ENCODE assay signal across 8 cellular contexts in genomic region chr3:127831723-127832172, GRCh38. TPM values are rescaled to one million over a fixed set of nuclear protein-coding genes. Genes with fewer than 3 reads are reported as not detected.
DNase-seq lines count a peak whose midpoint lies in the region; ATAC-seq and TF ChIP-seq lines count a peak whose summit lies in the region.

No MANE protein-coding gene starts in this region.

- H3K27ac ChIP-seq in Peyer's patch: no peak overlapping the region
- no peak overlapping the region for H3K27ac ChIP-seq in esophagus squamous epithelium
- H3K27ac ChIP-seq in CD4-positive, alpha-beta T cell (ENCODE audit: low read depth, low read length): no peak overlapping the region

- DNase-seq in AG08395 (ENCODE audit: low spot score) (peak; percentile 58), Peyer's patch (peak; percentile 26 to 73 (median 70)), esophagus squamous epithelium (lab: John Stamatoyannopoulos, UW) (no peak), osteocyte (ENCODE audit: extremely low spot score, unreplicated experiment) (no peak), mucosa of gallbladder (ENCODE audit: low spot score) (no peak), SK-N-DZ (ENCODE audit: low spot score) (no peak)
- DNase-seq in CD4-positive, alpha-beta T cell: no peak

- peaks cover 11% of the 10 kb centered on the region for H3K36me3 Mint-ChIP-seq in osteocyte (ENCODE audit: unreplicated experiment)
- peaks cover 18% of the 10 kb centered on the region for H3K36me3 Mint-ChIP-seq in CD4-positive, alpha-beta T cell (ENCODE audit: low read depth)

- peaks cover 36% of the 10 kb centered on the region for H3K9me3 Mint-ChIP-seq in osteocyte (ENCODE audit: unreplicated experiment)
- H3K9me3 Mint-ChIP-seq in CD4-positive, alpha-beta T cell: peaks cover 11% of the 10 kb centered on the region

- intact Hi-C loops in esophagus squamous epithelium (cut with DNase I): no loop called here
- intact Hi-C loops in CD4-positive, alpha-beta T cell (cut with DNase I, micrococcal nuclease): loop anchor here in 1 of 2 experiments (5.0 kb wide), 1 partner anchor 179 kb away; no protein-coding TSS in a partner anchor

- H3K36me3 ChIP-seq in Peyer's patch (no peaks in the 10 kb centered on the region), esophagus squamous epithelium (no peaks in the 10 kb centered on the region)

- H3K4me1 ChIP-seq in Peyer's patch (peaks cover 0 to 5% (median 0%) of the 10 kb centered on the region in 4 donors), esophagus squamous epithelium (peaks cover 0 to 37% (median 6%) of the 10 kb centered on the region in 3 donors)

- POLR2A ChIA-PET in CD4-positive, alpha-beta T cell (lab: Charles Lee): no interaction called here

- H3K27me3 Mint-ChIP-seq in osteocyte (ENCODE audit: unreplicated experiment): no peaks in the 10 kb centered on the region
- H3K27me3 Mint-ChIP-seq in CD4-positive, alpha-beta T cell: peaks cover 20% of the 10 kb centered on the region

- TF ChIP-seq CTCF in GM12873 (IDR thresholded peaks at IDR 0.05; ENCODE audit: insufficient read depth, low read depth, low read length, missing control alignments): peak; percentile 66
- TF ChIP-seq CTCF in Peyer's patch (IDR thresholded peaks at IDR 0.05): peak; percentile 13 to 81 (median 65)
- TF ChIP-seq CTCF in esophagus squamous epithelium (IDR thresholded peaks at IDR 0.05): peak; percentile 17 to 62 (median 50)
- TF ChIP-seq CTCF in osteocyte (IDR thresholded peaks at IDR 0.05): peak; percentile 52
- TF ChIP-seq CTCF in CD4-positive, alpha-beta T cell (IDR thresholded peaks at IDR 0.05): no peak

- no peak for ATAC-seq in CD4-positive, alpha-beta T cell (ENCODE audit: poor library complexity)

- CTCF ChIA-PET in CD4-positive, alpha-beta T cell (lab: Charles Lee): interaction anchor here (0.7 kb wide), 1 partner anchor 257 kb away, joined by 3 read pairs; no protein-coding TSS in a partner anchor

- TF ChIP-seq POLR2A in Peyer's patch (IDR thresholded peaks at IDR 0.05): no peak
- TF ChIP-seq POLR2A in esophagus squamous epithelium (IDR thresholded peaks at IDR 0.05): no peak

- WGBS in esophagus squamous epithelium, 2 donors: 46 to 92% methylated on average over 2 to 4 of the region's 4 CpGs

- H3K9me3 ChIP-seq in Peyer's patch (peaks cover 0 to 4% (median 2%) of the 10 kb centered on the region in 4 donors), esophagus squamous epithelium (peaks cover 0 to 33% (median 19%) of the 10 kb centered on the region in 3 donors)
- peaks cover 23% of the 10 kb centered on the region for H3K9me3 ChIP-seq in CD4-positive, alpha-beta T cell (ENCODE audit: control insufficient read depth, low read length)

- H3K27me3 ChIP-seq in Peyer's patch (no peaks in the 10 kb centered on the region), esophagus squamous epithelium (no peaks in the 10 kb centered on the region)
- no peaks in the 10 kb centered on the region for H3K27me3 ChIP-seq in CD4-positive, alpha-beta T cell (ENCODE audit: control insufficient read depth, insufficient read depth, low read length)

- H3K4me1 Mint-ChIP-seq in osteocyte (ENCODE audit: unreplicated experiment): peaks cover 4% of the 10 kb centered on the region
- H3K4me1 Mint-ChIP-seq in CD4-positive, alpha-beta T cell (ENCODE audit: low read depth): no peaks in the 10 kb centered on the region

- H3K4me3 ChIP-seq in Peyer's patch: no peak overlapping the region
- H3K4me3 ChIP-seq in esophagus squamous epithelium: no peak overlapping the region

- no peak overlapping the region for H3K4me3 Mint-ChIP-seq in osteocyte (ENCODE audit: unreplicated experiment)
- H3K4me3 Mint-ChIP-seq in CD4-positive, alpha-beta T cell: no peak overlapping the region

- no peak overlapping the region for H3K27ac Mint-ChIP-seq in osteocyte (ENCODE audit: unreplicated experiment)
- no peak overlapping the region for H3K27ac Mint-ChIP-seq in CD4-positive, alpha-beta T cell

RNA-seq across cellular contexts. Expression of gene MGLL, which starts 9.4 kb away (rescaled TPM):
- 100 to 1,000 TPM in 3 of 4 donors, 10 to 100 TPM in 1; 56.1 to 180 (median 143) TPM for total RNA-seq in Peyer's patch
- total RNA-seq in esophagus squamous epithelium: 100 to 1,000 TPM in 1 of 4 donors, 10 to 100 TPM in 3; 36.7 to 146 (median 73.5) TPM
- 102 and 112 TPM in 2 replicates for total RNA-seq in osteocyte
- total RNA-seq in CD4-positive, alpha-beta T cell: under 1 TPM; 0.28 to 0.38 TPM
- total RNA-seq in mucosa of gallbladder: 193 TPM
- polyA plus RNA-seq in SK-N-DZ (2014; cell fraction: cytosol; rRNA removed): not detected in 2 replicates
- not detected in 2 replicates for polyA plus RNA-seq in SK-N-DZ (2014; cell fraction: nucleus; rRNA removed)

Comparison
In these comparisons a context has a peak if more than half of its experiments do, and no peak if none do; other contexts are left out.
1. DNase-seq: peak in AG08395 (single experiment) and Peyer's patch (3 of 3); none in esophagus squamous epithelium (single experiment), osteocyte (single experiment), CD4-positive, alpha-beta T cell (0 of 10), mucosa of gallbladder (single experiment) and SK-N-DZ (single experiment).
2. RNA of gene MGLL, which starts 9.4 kb away (total RNA-seq): 193 TPM in mucosa of gallbladder (single experiment), 56.1 to 180 TPM in Peyer's patch, 102 to 112 TPM in osteocyte and 36.7 to 146 TPM in esophagus squamous epithelium; 0.28 to 0.38 TPM in CD4-positive, alpha-beta T cell; every median in the first group is over 10 times any median in the second.